In the genomic region with DNA sequence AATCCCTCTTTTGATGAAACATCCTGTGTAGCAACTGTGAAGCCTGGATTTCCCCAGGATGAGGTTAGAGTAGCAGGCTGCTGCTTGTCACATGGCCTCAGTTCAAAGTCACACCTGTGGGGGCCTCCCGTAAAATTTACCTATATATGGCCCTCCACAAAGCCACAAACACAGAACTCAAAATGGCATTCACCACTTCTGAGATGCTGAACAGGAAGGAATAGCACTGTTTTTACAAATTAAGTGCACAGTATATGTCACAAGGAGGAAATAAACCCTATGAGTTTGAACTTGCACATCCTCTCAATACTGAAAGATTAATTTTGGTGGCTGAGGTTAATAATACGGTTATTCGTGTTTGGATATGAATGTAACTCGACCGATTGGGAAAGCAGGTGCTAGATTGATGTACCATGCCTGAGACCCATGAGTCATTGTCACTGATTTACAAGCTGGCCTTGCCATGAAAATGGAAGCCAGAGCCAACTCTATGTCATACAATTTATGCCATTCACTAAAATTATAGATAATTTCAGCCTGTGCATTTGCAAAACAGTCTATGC, we compare ENCODE assay signal across 7 cellular contexts.
DNase-seq lines count a peak whose midpoint lies in the region; ATAC-seq lines count a peak whose summit lies in the region.

No MANE protein-coding gene starts in this region.

- peak overlapping the region; percentile 76 for H3K4me3 Mint-ChIP-seq in natural killer cell treated with Interleukin-12 subunit alpha and Interleukin-12 subunit beta and Interleukin-15 and Interleukin-18, amount 100 ng/mL, for 72 hours

- peaks cover 14% of the 10 kb centered on the region for H3K36me3 Mint-ChIP-seq in natural killer cell treated with Interleukin-12 subunit alpha and Interleukin-12 subunit beta and Interleukin-15 and Interleukin-18, amount 100 ng/mL, for 72 hours

- H3K4me3 ChIP-seq in H7 (ENCODE audit: insufficient read depth, low read depth, low read length): no peak overlapping the region

- no peaks in the 10 kb centered on the region for H3K36me3 ChIP-seq in H7 (replicated peaks; ENCODE audit: control insufficient read depth, insufficient read depth, low read length)

- ATAC-seq in GM19463 (IDR thresholded peaks at IDR 0.05; ENCODE audit: unreplicated experiment) (peak; percentile 89), HG03442 (IDR thresholded peaks at IDR 0.05; ENCODE audit: unreplicated experiment) (peak; percentile 92)
- peak; percentile 90 to 93 for ATAC-seq in natural killer cell treated with Interleukin-12 subunit alpha and Interleukin-12 subunit beta and Interleukin-15 and Interleukin-18, amount 100 ng/mL, for 72 hours

- peak; percentile 67 for DNase-seq in activated CD8-positive, alpha-beta memory T cell treated with anti-CD3 and anti-CD28 coated beads, Interleukin-2, amount 50 U/mL, for 48 hours
- DNase-seq in natural killer cell treated with Interleukin-12 subunit alpha and Interleukin-12 subunit beta and Interleukin-15 and Interleukin-18, amount 100 ng/mL, for 72 hours (ENCODE audit: low spot score): peak; percentile 91
- DNase-seq in DMS 273 treated with DMSO at 0.1 percent for 48 hours (lab: John Stamatoyannopoulos, UW): no peak
- no peak for DNase-seq in cardiac septum (ENCODE audit: low spot score)
- DNase-seq in H7: no peak

- H3K27ac Mint-ChIP-seq in natural killer cell treated with Interleukin-12 subunit alpha and Interleukin-12 subunit beta and Interleukin-15 and Interleukin-18, amount 100 ng/mL, for 72 hours: peak overlapping the region; percentile 80 to 95

- no peaks in the 10 kb centered on the region for H3K27me3 Mint-ChIP-seq in natural killer cell treated with Interleukin-12 subunit alpha and Interleukin-12 subunit beta and Interleukin-15 and Interleukin-18, amount 100 ng/mL, for 72 hours

- no peaks in the 10 kb centered on the region for H3K27me3 ChIP-seq in H7 (ENCODE audit: control insufficient read depth, insufficient read depth, low read length)

- intact Hi-C loops in cardiac septum (cut with DNase I): no loop called here

- H3K9me3 Mint-ChIP-seq in natural killer cell treated with Interleukin-12 subunit alpha and Interleukin-12 subunit beta and Interleukin-15 and Interleukin-18, amount 100 ng/mL, for 72 hours: peaks cover 3% of the 10 kb centered on the region

- peaks cover 40 to 47% of the 10 kb centered on the region in 2 donors for H3K4me1 Mint-ChIP-seq in natural killer cell treated with Interleukin-12 subunit alpha and Interleukin-12 subunit beta and Interleukin-15 and Interleukin-18, amount 100 ng/mL, for 72 hours (ENCODE audit: low read depth in 2 of 2)

Comparison
In these comparisons a context has a peak if more than half of its experiments do, and no peak if none do; other contexts are left out.
1. DNase-seq: peak in activated CD8-positive, alpha-beta memory T cell treated with anti-CD3 and anti-CD28 coated beads, Interleukin-2, amount 50 U/mL, for 48 hours (single experiment) and natural killer cell treated with Interleukin-12 subunit alpha and Interleukin-12 subunit beta and Interleukin-15 and Interleukin-18, amount 100 ng/mL, for 72 hours (single experiment); none in DMS 273 treated with DMSO at 0.1 percent for 48 hours (single experiment), cardiac septum (single experiment) and H7 (single experiment).
2. Peak in every context shown above with its lines, with median percentiles within 50 percentile points of each other: ATAC-seq.